In the genomic region with DNA sequence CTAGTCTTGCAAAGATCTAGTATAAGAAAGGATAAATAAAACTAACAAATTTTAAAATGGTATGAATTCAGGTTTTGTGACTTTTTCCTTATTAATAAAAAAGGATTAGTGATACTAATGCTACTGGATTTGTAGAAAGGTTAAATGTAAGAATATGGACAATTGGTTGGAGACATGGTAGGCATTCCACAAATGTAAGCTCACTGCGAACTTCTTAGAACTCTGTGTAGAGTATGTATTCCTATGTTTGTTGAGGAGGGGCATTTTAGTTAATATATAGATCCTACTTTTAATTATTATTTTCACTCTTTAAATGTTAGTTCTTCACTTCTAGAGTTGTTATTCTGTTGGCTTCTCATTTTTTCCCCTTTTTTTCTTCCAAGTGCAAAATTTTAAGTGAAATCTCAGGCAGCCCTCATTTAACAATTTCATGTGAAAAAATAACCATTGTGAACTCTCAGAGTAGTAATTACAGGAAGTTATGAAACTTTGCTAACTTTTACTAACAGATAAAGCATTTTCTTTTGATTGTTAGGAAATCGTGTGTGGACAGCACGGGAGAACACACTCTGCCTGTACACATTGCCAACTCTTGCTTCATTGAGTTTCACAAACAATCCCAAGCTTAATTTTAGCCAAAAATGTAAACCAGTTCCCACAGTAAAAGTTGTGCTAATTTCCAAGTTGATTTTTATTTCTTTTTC, we compare ENCODE assay signal across 9 cellular contexts.
DNase-seq lines count a peak whose midpoint lies in the region; ATAC-seq and TF ChIP-seq lines count a peak whose summit lies in the region.
"Had no signal": no experiment of that assay in that cellular context is flagged by ENCODE, and none has a peak within 500 bp of the region (broad histone marks: within the 10 kb centered on the region; RNA-seq: fewer than 3 reads in every experiment).

No MANE protein-coding gene starts in this region.

- no peaks in the 10 kb centered on the region for H3K9me3 ChIP-seq in adipocyte (ENCODE audit: control insufficient read depth, low read length)
- no peaks in the 10 kb centered on the region for H3K9me3 ChIP-seq in heart right ventricle
- no peaks in the 10 kb centered on the region for H3K9me3 ChIP-seq in gastrocnemius medialis

- peaks cover 4% of the 10 kb centered on the region for H3K9me3 Mint-ChIP-seq in GM23338
- no peaks in the 10 kb centered on the region for H3K9me3 Mint-ChIP-seq in endothelial cell (ENCODE audit: unreplicated experiment)
- no peaks in the 10 kb centered on the region for H3K9me3 Mint-ChIP-seq in activated naive CD8-positive, alpha-beta T cell treated with anti-CD3 and anti-CD28 coated beads for 36 hours

- H3K36me3 Mint-ChIP-seq in GM23338 (ENCODE audit: low read depth) (peaks cover 5% of the 10 kb centered on the region; the same call in 2 of the 3 replicates), endothelial cell (ENCODE audit: low read depth, unreplicated experiment) (peaks cover under 1% of the 10 kb centered on the region)
- H3K36me3 Mint-ChIP-seq in activated naive CD8-positive, alpha-beta T cell treated with anti-CD3 and anti-CD28 coated beads for 36 hours, result no peaks in the 10 kb centered on the region

- H3K4me3 Mint-ChIP-seq in GM23338, result no peak overlapping the region
- H3K4me3 Mint-ChIP-seq in endothelial cell (ENCODE audit: unreplicated experiment), result no peak overlapping the region
- no peak overlapping the region for H3K4me3 Mint-ChIP-seq in activated naive CD8-positive, alpha-beta T cell treated with anti-CD3 and anti-CD28 coated beads for 36 hours

- H3K4me2 ChIP-seq in GM23338, result no peak overlapping the region

- H3K9ac ChIP-seq in adipocyte (ENCODE audit: low read length), result peak overlapping the region; percentile 88

- DNase-seq in GM23338 (ENCODE audit: low spot score), result no peak
- peak; percentile 94 for DNase-seq in adipocyte (ENCODE audit: low read depth)
- no peak for DNase-seq in heart right ventricle
- peak in 1 of 2 donors; percentile 27 for DNase-seq in gastrocnemius medialis
- no peak for DNase-seq in endothelial cell (ENCODE audit: low spot score)
- DNase-seq in activated naive CD8-positive, alpha-beta T cell treated with anti-CD3 and anti-CD28 coated beads for 36 hours, result no peak

- TF ChIP-seq CTCF in GM23338 (conservative IDR thresholded peaks at IDR 0.05; ENCODE audit: low read depth in 2 of 2) (no peak), heart right ventricle (IDR thresholded peaks at IDR 0.05) (no peak), gastrocnemius medialis (IDR thresholded peaks at IDR 0.05 in 4 of 5, conservative IDR thresholded peaks at IDR 0.05 in 1 of 5) (no peak), endothelial cell (IDR thresholded peaks at IDR 0.05; ENCODE audit: unreplicated experiment) (no peak)

- H3F3A ChIP-seq in GM23338 (replicated peaks; ENCODE audit: low read depth), result no peaks in the 10 kb centered on the region

- H3K27me3 Mint-ChIP-seq in GM23338 (ENCODE audit: insufficient read depth, low read depth, poor library complexity), result peaks cover 2% of the 10 kb centered on the region
- H3K27me3 Mint-ChIP-seq in endothelial cell (ENCODE audit: unreplicated experiment), result no peaks in the 10 kb centered on the region
- peaks cover 5% of the 10 kb centered on the region for H3K27me3 Mint-ChIP-seq in activated naive CD8-positive, alpha-beta T cell treated with anti-CD3 and anti-CD28 coated beads for 36 hours

- no peaks in the 10 kb centered on the region for H4K20me1 ChIP-seq in GM23338 (replicated peaks; ENCODE audit: insufficient read depth)

- peaks cover 24% of the 10 kb centered on the region for H3K4me1 ChIP-seq in GM23338 (ENCODE audit: insufficient read depth)
- H3K4me1 ChIP-seq in adipocyte (ENCODE audit: control insufficient read depth, insufficient read depth, low read length), result peaks cover 68% of the 10 kb centered on the region
- H3K4me1 ChIP-seq in heart right ventricle, result peaks cover 3 to 47% (median 39%) of the 10 kb centered on the region in 9 donors
- H3K4me1 ChIP-seq in gastrocnemius medialis, result peaks cover 38 to 39% of the 10 kb centered on the region in 2 donors

- H3K27me3 ChIP-seq in GM23338 (ENCODE audit: insufficient read depth) (no peaks in the 10 kb centered on the region), adipocyte (replicated peaks; ENCODE audit: control insufficient read depth, insufficient read depth, low read length) (no peaks in the 10 kb centered on the region), heart right ventricle (no peaks in the 10 kb centered on the region), gastrocnemius medialis (no peaks in the 10 kb centered on the region)

- no peaks in the 10 kb centered on the region for H3K9me2 ChIP-seq in GM23338 (ENCODE audit: insufficient read depth)

- H3K27ac ChIP-seq in GM23338 (ENCODE audit: low read depth) (peak overlapping the region; percentile 46; the same call in 1 of the 2 replicates), heart right ventricle (peak overlapping the region; percentile 41 to 89 (median 68)), gastrocnemius medialis (peak overlapping the region; percentile 53 to 75 (median 62))

- H3K4me3 ChIP-seq in GM23338, result no peak overlapping the region
- peak overlapping the region; percentile 57 for H3K4me3 ChIP-seq in adipocyte (ENCODE audit: low read length)
- no peak overlapping the region for H3K4me3 ChIP-seq in heart right ventricle
- no peak overlapping the region for H3K4me3 ChIP-seq in gastrocnemius medialis
- H3K4me3 ChIP-seq: skin epidermis had no signal

- H3K27ac Mint-ChIP-seq in GM23338 (peak overlapping the region; percentile 85), endothelial cell (ENCODE audit: unreplicated experiment) (no peak overlapping the region)
- no peak overlapping the region for H3K27ac Mint-ChIP-seq in activated naive CD8-positive, alpha-beta T cell treated with anti-CD3 and anti-CD28 coated beads for 36 hours

- TF ChIP-seq POLR2A in gastrocnemius medialis (IDR thresholded peaks at IDR 0.05), result no peak

- H3K79me2 ChIP-seq in GM23338 (replicated peaks; ENCODE audit: insufficient read depth), result no peaks in the 10 kb centered on the region

- H3K4me1 Mint-ChIP-seq in GM23338, result peaks cover 36% of the 10 kb centered on the region
- H3K4me1 Mint-ChIP-seq in endothelial cell (ENCODE audit: unreplicated experiment), result no peaks in the 10 kb centered on the region
- no peaks in the 10 kb centered on the region for H3K4me1 Mint-ChIP-seq in activated naive CD8-positive, alpha-beta T cell treated with anti-CD3 and anti-CD28 coated beads for 36 hours

- in situ Hi-C loops in gastrocnemius medialis (cut with MboI; ENCODE audit: low sequenced_read_pairs in 4 of 4), result no loop called here

- H2AFZ ChIP-seq in GM23338, result no peak overlapping the region

- ATAC-seq in GM23338 (no peak), heart right ventricle (peak; percentile 34 to 85 (median 71)), gastrocnemius medialis (peak; percentile 75 to 77), GM19351 (IDR thresholded peaks at IDR 0.05; ENCODE audit: unreplicated experiment) (no peak), GM19455 (IDR thresholded peaks at IDR 0.05; ENCODE audit: unreplicated experiment) (no peak)

- intact Hi-C loops in heart right ventricle (cut with DNase I) (loop anchor here in 4 of 10 donors (5.0 to 10.0 kb wide), 5 partner anchors 57 to 413 kb away; a partner anchor contains a TSS), gastrocnemius medialis (cut with DNase I; ENCODE audit: low total_unique reads) (loop anchor here (5.0 to 10.0 kb wide), 2 partner anchors 161 to 408 kb away; no protein-coding TSS in a partner anchor)

- 49 to 55% methylated on average over 3 of the region's 3 CpGs for WGBS in heart right ventricle, 2 donors

- H3K36me3 ChIP-seq in GM23338 (ENCODE audit: insufficient read depth) (no peaks in the 10 kb centered on the region), adipocyte (ENCODE audit: control insufficient read depth, insufficient read depth, low read length, severe bottlenecking) (no peaks in the 10 kb centered on the region), heart right ventricle (no peaks in the 10 kb centered on the region), gastrocnemius medialis (no peaks in the 10 kb centered on the region)

TF ChIP-seq in GM23338, 12 proteins besides CTCF, POLR2A, EP300 and RAD21 (continues in another document):
- TF ChIP-seq STAT1 (IDR thresholded peaks at IDR 0.05; ENCODE audit: unreplicated experiment) (no peak), JUNB (IDR thresholded peaks at IDR 0.05; ENCODE audit: unreplicated experiment) (no peak), ZNF331 (CRISPR knock-in tag; IDR thresholded peaks at IDR 0.05; ENCODE audit: low read depth) (no peak)
- TF ChIP-seq, protein P1, sequence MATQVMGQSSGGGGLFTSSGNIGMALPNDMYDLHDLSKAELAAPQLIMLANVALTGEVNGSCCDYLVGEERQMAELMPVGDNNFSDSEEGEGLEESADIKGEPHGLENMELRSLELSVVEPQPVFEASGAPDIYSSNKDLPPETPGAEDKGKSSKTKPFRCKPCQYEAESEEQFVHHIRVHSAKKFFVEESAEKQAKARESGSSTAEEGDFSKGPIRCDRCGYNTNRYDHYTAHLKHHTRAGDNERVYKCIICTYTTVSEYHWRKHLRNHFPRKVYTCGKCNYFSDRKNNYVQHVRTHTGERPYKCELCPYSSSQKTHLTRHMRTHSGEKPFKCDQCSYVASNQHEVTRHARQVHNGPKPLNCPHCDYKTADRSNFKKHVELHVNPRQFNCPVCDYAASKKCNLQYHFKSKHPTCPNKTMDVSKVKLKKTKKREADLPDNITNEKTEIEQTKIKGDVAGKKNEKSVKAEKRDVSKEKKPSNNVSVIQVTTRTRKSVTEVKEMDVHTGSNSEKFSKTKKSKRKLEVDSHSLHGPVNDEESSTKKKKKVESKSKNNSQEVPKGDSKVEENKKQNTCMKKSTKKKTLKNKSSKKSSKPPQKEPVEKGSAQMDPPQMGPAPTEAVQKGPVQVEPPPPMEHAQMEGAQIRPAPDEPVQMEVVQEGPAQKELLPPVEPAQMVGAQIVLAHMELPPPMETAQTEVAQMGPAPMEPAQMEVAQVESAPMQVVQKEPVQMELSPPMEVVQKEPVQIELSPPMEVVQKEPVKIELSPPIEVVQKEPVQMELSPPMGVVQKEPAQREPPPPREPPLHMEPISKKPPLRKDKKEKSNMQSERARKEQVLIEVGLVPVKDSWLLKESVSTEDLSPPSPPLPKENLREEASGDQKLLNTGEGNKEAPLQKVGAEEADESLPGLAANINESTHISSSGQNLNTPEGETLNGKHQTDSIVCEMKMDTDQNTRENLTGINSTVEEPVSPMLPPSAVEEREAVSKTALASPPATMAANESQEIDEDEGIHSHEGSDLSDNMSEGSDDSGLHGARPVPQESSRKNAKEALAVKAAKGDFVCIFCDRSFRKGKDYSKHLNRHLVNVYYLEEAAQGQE (IDR thresholded peaks at IDR 0.05; ENCODE audit: unreplicated experiment), result no peak
- TF ChIP-seq, protein P2, sequence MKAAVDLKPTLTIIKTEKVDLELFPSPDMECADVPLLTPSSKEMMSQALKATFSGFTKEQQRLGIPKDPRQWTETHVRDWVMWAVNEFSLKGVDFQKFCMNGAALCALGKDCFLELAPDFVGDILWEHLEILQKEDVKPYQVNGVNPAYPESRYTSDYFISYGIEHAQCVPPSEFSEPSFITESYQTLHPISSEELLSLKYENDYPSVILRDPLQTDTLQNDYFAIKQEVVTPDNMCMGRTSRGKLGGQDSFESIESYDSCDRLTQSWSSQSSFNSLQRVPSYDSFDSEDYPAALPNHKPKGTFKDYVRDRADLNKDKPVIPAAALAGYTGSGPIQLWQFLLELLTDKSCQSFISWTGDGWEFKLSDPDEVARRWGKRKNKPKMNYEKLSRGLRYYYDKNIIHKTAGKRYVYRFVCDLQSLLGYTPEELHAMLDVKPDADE (IDR thresholded peaks at IDR 0.05), result no peak

Comparison
In these comparisons a context has a peak if more than half of its experiments do, and no peak if none do; other contexts are left out.
1. ATAC-seq: peak in heart right ventricle (8 of 8) and gastrocnemius medialis (2 of 2); none in GM23338 (single experiment), GM19351 (single experiment) and GM19455 (single experiment).
2. Peak in every context shown above with its lines, with median percentiles within 50 percentile points of each other: H3K27ac ChIP-seq.